ENCODE assay signal across 10 cellular contexts in the genomic region with DNA sequence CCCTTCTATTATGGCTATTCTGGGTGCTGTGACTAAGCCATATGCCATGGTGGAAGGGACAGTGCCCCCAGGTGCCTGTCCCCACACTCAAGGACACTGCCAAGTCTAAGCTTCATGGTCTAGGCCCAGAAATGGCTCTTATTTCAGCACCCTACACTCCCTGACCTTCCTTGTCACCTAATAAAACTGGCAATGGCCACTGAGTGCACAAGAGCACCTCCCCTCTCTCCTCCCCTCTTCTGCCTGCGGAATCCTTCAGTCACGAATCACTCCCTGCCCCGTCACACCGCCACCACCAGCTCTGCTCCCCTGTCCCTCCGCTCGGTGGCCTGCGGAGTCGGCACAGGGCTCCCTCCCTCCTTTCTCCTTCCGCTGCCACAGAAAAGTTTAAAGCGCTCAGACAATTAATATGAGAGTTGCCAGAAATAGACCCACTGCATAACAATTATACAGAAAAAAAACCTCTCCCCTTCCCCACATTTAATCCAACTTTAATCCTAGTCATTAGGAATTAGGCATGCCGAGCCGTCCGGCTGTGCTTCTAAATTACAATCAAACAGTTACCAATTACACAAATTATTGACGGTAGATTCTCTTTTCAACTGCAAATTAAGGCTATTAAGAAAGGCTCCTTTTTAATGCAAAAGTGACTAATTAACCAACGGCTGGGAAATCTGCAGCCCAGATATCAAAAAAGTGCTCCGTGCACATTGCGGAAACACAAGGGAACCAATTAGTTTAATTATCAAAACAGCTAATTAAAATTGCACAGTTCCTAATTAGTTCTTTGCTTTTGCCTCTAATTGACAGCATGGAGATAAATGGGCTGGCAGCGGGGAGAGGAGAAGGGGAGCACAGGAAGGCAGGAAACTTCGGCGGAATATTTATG. TPM values are rescaled to one million over a fixed set of nuclear protein-coding genes. Genes with fewer than 3 reads are reported as not detected.
A peak's percentile ranks its signal among the peaks of the same experiment; 100 is the strongest.
DNase-seq lines count a peak whose midpoint lies in the region; ATAC-seq and TF ChIP-seq lines count a peak whose summit lies in the region.
"Had no signal": no experiment of that assay in that cellular context is flagged by ENCODE, and none has a peak within 500 bp of the region (broad histone marks: within the 10 kb centered on the region; RNA-seq: fewer than 3 reads in every experiment).

No MANE protein-coding gene starts in this region.

- peaks cover 10 to 16% (median 12%) of the 10 kb centered on the region in 4 donors for H3K4me1 ChIP-seq in stomach

- H3K27ac ChIP-seq in stomach: no peak overlapping the region

- no peaks in the 10 kb centered on the region for H3K36me3 ChIP-seq in stomach

- TF ChIP-seq CTCF in stomach (IDR thresholded peaks at IDR 0.05): no peak

- 44 to 58% (median 49%) methylated on average over 20 of the region's 20 CpGs for WGBS in stomach, 5 donors

- H3K4me3 ChIP-seq in stomach: peak overlapping the region; percentile 30 to 32 (median 32)

- peaks cover 0 to 9% (median 7%) of the 10 kb centered on the region in 3 donors for H3K27me3 ChIP-seq in stomach

- no peaks in the 10 kb centered on the region for H3K9me3 ChIP-seq in stomach

- peak; percentile 68 for DNase-seq in NCI-H1694 (lab: John Stamatoyannopoulos, UW)
- DNase-seq in astrocyte of the hippocampus (ENCODE audit: low read depth, low spot score): peak; percentile 28
- DNase-seq in iPS-NIHi7 (ENCODE audit: extremely low spot score): peak; percentile 63
- DNase-seq in stomach: no peak
- DNase-seq in T1000 (lab: John Stamatoyannopoulos, UW): no peak
- DNase-seq in erythroblast (lab: John Stamatoyannopoulos, UW): no peak
- DNase-seq: Calu3, T-helper 2 cell had no signal

- TF ChIP-seq POLR2A in stomach (IDR thresholded peaks at IDR 0.05) (no peak), erythroblast (IDR thresholded peaks at IDR 0.05; ENCODE audit: low read length) (no peak)

- intact Hi-C loops in stomach (cut with DNase I; ENCODE audit: low total_unique reads): no loop called here

- TF ChIP-seq EP300 in stomach (IDR thresholded peaks at IDR 0.05): no peak

- ATAC-seq in GM18498 (IDR thresholded peaks at IDR 0.05; ENCODE audit: unreplicated experiment): no peak

RNA-seq across cellular contexts. Expression of a gene that starts 19.2 kb away (rescaled TPM):
- not detected for total RNA-seq in stomach
- under 1 TPM in 1 of 3 donors, not detected in 2; 0.65 TPM for polyA plus RNA-seq in stomach
- total RNA-seq: bronchial epithelial cell, Calu3 had no signal

Comparison
In these comparisons a context has a peak if more than half of its experiments do, and no peak if none do; other contexts are left out.
1. DNase-seq: peak in NCI-H1694 (single experiment), astrocyte of the hippocampus (single experiment) and iPS-NIHi7 (single experiment); none in stomach (single experiment), T1000 (single experiment) and erythroblast (0 of 2).